8 cellular contexts compared by ENCODE assay signal in genomic region chr9:81690251-81690851, GRCh38. TPM values are rescaled to one million over a fixed set of nuclear protein-coding genes. Genes with fewer than 3 reads are reported as not detected.
A peak's percentile ranks its signal among the peaks of the same experiment; 100 is the strongest.
DNase-seq lines count a peak whose midpoint lies in the region; ATAC-seq, FAIRE-seq and TF ChIP-seq lines count a peak whose summit lies in the region.

No MANE protein-coding gene starts in this region.

- H3K4me1 ChIP-seq in pancreas = peaks cover 5 to 18% (median 11%) of the 10 kb centered on the region in 3 donors

- H3K9me3 Mint-ChIP-seq in activated T-cell treated with anti-CD3 and anti-CD28 coated beads, Interleukin-2, amount 50 U/mL, for 24 hours = no peaks in the 10 kb centered on the region

- H3K4me1 Mint-ChIP-seq in activated T-cell treated with anti-CD3 and anti-CD28 coated beads, Interleukin-2, amount 50 U/mL, for 24 hours (ENCODE audit: low read depth) = peaks cover 25% of the 10 kb centered on the region
- peaks cover 12% of the 10 kb centered on the region for H3K4me1 Mint-ChIP-seq in T-helper 17 cell

- no peaks in the 10 kb centered on the region for H3K36me3 ChIP-seq in pancreas

- intact Hi-C loops in pancreas (cut with DNase I) = no loop called here

- H3K4me3 ChIP-seq in pancreas = peak overlapping the region; percentile 14 to 88 (median 32)

- H3K9me3 ChIP-seq in T-helper 17 cell (ENCODE audit: control insufficient read depth, low read length, poor library complexity, severe bottlenecking) (no peaks in the 10 kb centered on the region), pancreas (no peaks in the 10 kb centered on the region)

- 2 to 3% methylated on average over 23 of the region's 23 CpGs for WGBS in pancreas, 2 donors

- FAIRE-seq in pancreas (lab: Jason Lieb, UNC) = no peak

- no peak overlapping the region for H3K27ac Mint-ChIP-seq in activated T-cell treated with anti-CD3 and anti-CD28 coated beads, Interleukin-2, amount 50 U/mL, for 24 hours
- peak overlapping the region; percentile 81 for H3K27ac Mint-ChIP-seq in T-helper 17 cell

- peaks cover 31% of the 10 kb centered on the region for H3K27me3 Mint-ChIP-seq in activated T-cell treated with anti-CD3 and anti-CD28 coated beads, Interleukin-2, amount 50 U/mL, for 24 hours
- H3K27me3 Mint-ChIP-seq in T-helper 17 cell = peaks cover 11% of the 10 kb centered on the region

- no peaks in the 10 kb centered on the region for H3K36me3 Mint-ChIP-seq in activated T-cell treated with anti-CD3 and anti-CD28 coated beads, Interleukin-2, amount 50 U/mL, for 24 hours (ENCODE audit: low read depth)
- no peaks in the 10 kb centered on the region for H3K36me3 Mint-ChIP-seq in T-helper 17 cell (ENCODE audit: low read depth)

- H3K27me3 ChIP-seq in pancreas = no peaks in the 10 kb centered on the region

- DNase-seq in activated T-cell treated with anti-CD3 and anti-CD28 coated beads, Interleukin-2, amount 50 U/mL, for 24 hours = peak; percentile 28
- DNase-seq in activated T-cell treated with anti-CD3 and anti-CD28 coated beads for 4 hours (no peak), T-helper 17 cell (no peak), fibroblast of peridontal ligament (ENCODE audit: extremely low read depth) (peak; percentile 23), pancreas (peak in 5 of 6 donors; percentile 54 to 67 (median 64)), superior temporal gyrus (ENCODE audit: extremely low spot score) (no peak)

- TF ChIP-seq CTCF in pancreas (IDR thresholded peaks at IDR 0.05) = no peak

- peak overlapping the region in 2 of 4 donors; percentile 46 to 54 for H3K27ac ChIP-seq in pancreas

- peak overlapping the region; percentile 78 for H3K4me3 Mint-ChIP-seq in activated T-cell treated with anti-CD3 and anti-CD28 coated beads, Interleukin-2, amount 50 U/mL, for 24 hours
- peak overlapping the region; percentile 88 for H3K4me3 Mint-ChIP-seq in T-helper 17 cell

- no peak for ATAC-seq in T-helper 17 cell
- ATAC-seq in pancreas = peak in 2 of 4 donors; percentile 8 to 15
- ATAC-seq in HG02852 (IDR thresholded peaks at IDR 0.05; ENCODE audit: unreplicated experiment) = no peak
- ATAC-seq in HG03565 (IDR thresholded peaks at IDR 0.05; ENCODE audit: unreplicated experiment) = no peak

RNA-seq across cellular contexts. Expression of gene TLE1, which starts 1.0 kb away (rescaled TPM):
- total RNA-seq in T-helper 17 cell (1 to 10 TPM; 2.2 to 3.4 TPM), pancreas (10 to 100 TPM; 15.1 to 38.9 (median 26.2) TPM)
- polyA plus RNA-seq in pancreas = 10 to 100 TPM; 27.5 to 35.5 TPM

Comparison
In these comparisons a context has a peak if more than half of its experiments do, and no peak if none do; other contexts are left out.
1. DNase-seq: peak in activated T-cell treated with anti-CD3 and anti-CD28 coated beads, Interleukin-2, amount 50 U/mL, for 24 hours (single experiment), fibroblast of peridontal ligament (single experiment) and pancreas (5 of 6); none in activated T-cell treated with anti-CD3 and anti-CD28 coated beads for 4 hours (single experiment), T-helper 17 cell (0 of 3) and superior temporal gyrus (single experiment).